19 cellular contexts compared by ENCODE assay signal in the genomic region with DNA sequence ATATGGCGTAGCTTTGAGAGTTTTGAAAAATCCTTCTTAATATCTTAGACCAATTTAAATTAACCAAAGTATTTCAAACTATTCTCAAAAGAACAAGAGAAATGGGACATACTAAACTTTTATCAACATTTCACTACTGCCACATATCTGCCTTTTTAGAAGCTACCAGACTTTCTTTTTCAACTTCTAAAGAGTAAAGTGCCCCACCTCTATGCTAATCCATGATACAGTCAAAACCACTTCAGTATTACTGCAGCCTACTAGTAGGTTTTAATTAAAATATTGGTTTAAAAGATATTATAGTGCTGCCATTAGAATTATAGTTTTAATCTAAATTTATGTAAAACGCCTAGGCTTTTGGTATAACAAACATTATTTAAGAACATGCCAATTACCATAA. TPM values are rescaled to one million over a fixed set of nuclear protein-coding genes. Genes with fewer than 3 reads are reported as not detected.
A peak's percentile ranks its signal among the peaks of the same experiment; 100 is the strongest.
DNase-seq lines count a peak whose midpoint lies in the region; ATAC-seq, FAIRE-seq and TF ChIP-seq lines count a peak whose summit lies in the region.
"Had no signal": no experiment of that assay in that cellular context is flagged by ENCODE, and none has a peak within 500 bp of the region (broad histone marks: within the 10 kb centered on the region; RNA-seq: fewer than 3 reads in every experiment).

No MANE protein-coding gene starts in this region.

- no peak for ATAC-seq in CD4-positive, CD25-positive, alpha-beta regulatory T cell (ENCODE audit: low read depth in 2 of 2)
- ATAC-seq in naive thymus-derived CD4-positive, alpha-beta T cell, result no peak
- ATAC-seq in sciatic nerve, result no peak
- no peak for ATAC-seq in T-helper 17 cell

- peaks cover 28% of the 10 kb centered on the region for H3K4me1 ChIP-seq in CD4-positive, CD25-positive, alpha-beta regulatory T cell (ENCODE audit: control insufficient read depth, insufficient read depth, low read length, poor library complexity, severe bottlenecking)
- peaks cover 9 to 44% of the 10 kb centered on the region in 2 donors for H3K4me1 ChIP-seq in naive thymus-derived CD4-positive, alpha-beta T cell (ENCODE audit: control insufficient read depth in 2 of 2, insufficient read depth in 2 of 2, low read length in 2 of 2)
- peaks cover 0 to 69% (median 4%) of the 10 kb centered on the region in 4 donors for H3K4me1 ChIP-seq in tibial nerve

- TF ChIP-seq POLR2A in tibial nerve (IDR thresholded peaks at IDR 0.05), result no peak

- no peak for TF ChIP-seq EP300 in tibial nerve (IDR thresholded peaks at IDR 0.05)

- intact Hi-C loops in naive thymus-derived CD4-positive, alpha-beta T cell (cut with micrococcal nuclease), result loop anchor here in 1 of 2 donors (2.0 kb wide), 1 partner anchor 14 kb away; a partner anchor contains a TSS
- intact Hi-C loops in sciatic nerve (cut with DNase I), result no loop called here

- FAIRE-seq in GM18507 (lab: Jason Lieb, UNC), result peak; percentile 24
- FAIRE-seq: D721Med, GM12892, RCC 7860 had no signal

- WGBS in tibial nerve, 2 donors, result 93 to 96% methylated on average over 2 of the region's 2 CpGs

- no peak overlapping the region for H3K4me3 Mint-ChIP-seq in CD4-positive, CD25-positive, alpha-beta regulatory T cell
- H3K4me3 Mint-ChIP-seq in chondrocyte (ENCODE audit: unreplicated experiment) (no peak overlapping the region), T-helper 17 cell (no peak overlapping the region)
- H3K4me3 Mint-ChIP-seq in naive thymus-derived CD4-positive, alpha-beta T cell, result peak overlapping the region in 8 of 10 donors; percentile 50 to 79 (median 60)
- H3K4me3 Mint-ChIP-seq: H9, IgD-negative memory B cell had no signal

- H3K27me3 Mint-ChIP-seq in CD4-positive, CD25-positive, alpha-beta regulatory T cell, result no peaks in the 10 kb centered on the region
- H3K27me3 Mint-ChIP-seq in chondrocyte (ENCODE audit: low read depth) (no peaks in the 10 kb centered on the region), T-helper 17 cell (no peaks in the 10 kb centered on the region)
- H3K27me3 Mint-ChIP-seq in naive thymus-derived CD4-positive, alpha-beta T cell, result no peaks in the 10 kb centered on the region
- H3K27me3 Mint-ChIP-seq: CD4-positive, alpha-beta memory T cell; IgD-negative memory B cell had no signal

- H3K4me1 Mint-ChIP-seq in CD4-positive, CD25-positive, alpha-beta regulatory T cell, result peaks cover 52 to 83% (median 64%) of the 10 kb centered on the region in 4 donors
- H3K4me1 Mint-ChIP-seq in chondrocyte (ENCODE audit: low read depth) (peaks cover 23% of the 10 kb centered on the region), T-helper 17 cell (peaks cover 57% of the 10 kb centered on the region)
- H3K4me1 Mint-ChIP-seq in naive thymus-derived CD4-positive, alpha-beta T cell, result peaks cover 53 to 91% (median 80%) of the 10 kb centered on the region in 7 donors

- TF ChIP-seq CTCF in chondrocyte (IDR thresholded peaks at IDR 0.05), result no peak
- no peak for TF ChIP-seq CTCF in tibial nerve (IDR thresholded peaks at IDR 0.05)

- peak overlapping the region; percentile 17 for H3K4me3 ChIP-seq in CD4-positive, CD25-positive, alpha-beta regulatory T cell (ENCODE audit: low read depth, low read length)
- no peak overlapping the region for H3K4me3 ChIP-seq in naive thymus-derived CD4-positive, alpha-beta T cell (ENCODE audit: low read length)
- H3K4me3 ChIP-seq in tibial nerve, result no peak overlapping the region

- H3K9me3 ChIP-seq in CD4-positive, CD25-positive, alpha-beta regulatory T cell (ENCODE audit: control insufficient read depth in 2 of 2, low read length in 2 of 2), result no peaks in the 10 kb centered on the region
- no peaks in the 10 kb centered on the region for H3K9me3 ChIP-seq in naive thymus-derived CD4-positive, alpha-beta T cell (ENCODE audit: control insufficient read depth in 2 of 3, low read length in 3 of 3)
- H3K9me3 ChIP-seq in T-helper 17 cell (ENCODE audit: control insufficient read depth, low read length, poor library complexity, severe bottlenecking) (no peaks in the 10 kb centered on the region), tibial nerve (no peaks in the 10 kb centered on the region)

- H3K27ac Mint-ChIP-seq in CD4-positive, CD25-positive, alpha-beta regulatory T cell, result no peak overlapping the region
- H3K27ac Mint-ChIP-seq in chondrocyte (ENCODE audit: unreplicated experiment), result peak overlapping the region; percentile 19
- H3K27ac Mint-ChIP-seq in naive thymus-derived CD4-positive, alpha-beta T cell, result peak overlapping the region in 3 of 9 donors; percentile 41 to 63 (median 41)
- no peak overlapping the region for H3K27ac Mint-ChIP-seq in T-helper 17 cell
- H3K27ac Mint-ChIP-seq: CD4-positive, alpha-beta memory T cell; IgD-negative memory B cell had no signal

- POLR2A ChIA-PET in naive thymus-derived CD4-positive, alpha-beta T cell (lab: Charles Lee), result interaction anchor here (0.5 to 1.8 kb wide), 6 partner anchors 8 to 31 kb away, joined by 3 to 6 read pairs (median 4); a partner anchor contains a TSS

- CTCF ChIA-PET in naive thymus-derived CD4-positive, alpha-beta T cell (lab: Charles Lee), result interaction anchor here (0.6 to 2.5 kb wide), 7 partner anchors 8 to 733 kb away, joined by 3 to 7 read pairs (median 4); no protein-coding TSS in a partner anchor

- no peaks in the 10 kb centered on the region for H3K27me3 ChIP-seq in CD4-positive, CD25-positive, alpha-beta regulatory T cell (ENCODE audit: control insufficient read depth, insufficient read depth, low read length)
- no peaks in the 10 kb centered on the region for H3K27me3 ChIP-seq in naive thymus-derived CD4-positive, alpha-beta T cell (ENCODE audit: control insufficient read depth in 2 of 2, insufficient read depth in 2 of 2, low read length in 2 of 2)
- H3K27me3 ChIP-seq in tibial nerve, result no peaks in the 10 kb centered on the region

- H3K27ac ChIP-seq in CD4-positive, CD25-positive, alpha-beta regulatory T cell (ENCODE audit: insufficient read depth, low read length, poor library complexity, severe bottlenecking), result no peak overlapping the region
- no peak overlapping the region for H3K27ac ChIP-seq in naive thymus-derived CD4-positive, alpha-beta T cell (ENCODE audit: low read depth, low read length)
- no peak overlapping the region for H3K27ac ChIP-seq in tibial nerve

- H3K36me3 ChIP-seq in CD4-positive, CD25-positive, alpha-beta regulatory T cell (ENCODE audit: control insufficient read depth, insufficient read depth, low read length), result no peaks in the 10 kb centered on the region
- no peaks in the 10 kb centered on the region for H3K36me3 ChIP-seq in naive thymus-derived CD4-positive, alpha-beta T cell (ENCODE audit: control insufficient read depth in 2 of 3, insufficient read depth in 3 of 3, low read length in 3 of 3)
- H3K36me3 ChIP-seq in tibial nerve, result no peaks in the 10 kb centered on the region

- H3K9me3 Mint-ChIP-seq in CD4-positive, CD25-positive, alpha-beta regulatory T cell, result no peaks in the 10 kb centered on the region
- no peaks in the 10 kb centered on the region for H3K9me3 Mint-ChIP-seq in chondrocyte (ENCODE audit: low read depth)
- H3K9me3 Mint-ChIP-seq in naive thymus-derived CD4-positive, alpha-beta T cell, result no peaks in the 10 kb centered on the region
- H3K9me3 Mint-ChIP-seq: IgD-negative memory B cell had no signal

- DNase-seq in CD4-positive, CD25-positive, alpha-beta regulatory T cell, result no peak
- DNase-seq in GM18507 (ENCODE audit: extremely low spot score, insufficient read length, low read depth) (no peak), chondrocyte (ENCODE audit: low spot score) (no peak), sciatic nerve (ENCODE audit: low spot score) (no peak), T-helper 17 cell (no peak), T-helper 9 cell (no peak), tibial nerve (ENCODE audit: low spot score in 2 of 2) (no peak)
- DNase-seq in naive thymus-derived CD4-positive, alpha-beta T cell, result no peak
- DNase-seq: CD4-positive, alpha-beta memory T cell; DMS79; H9; MM.1S; NCI-H1092; NCI-H2081 treated with DMSO at 0.1 percent for 48 hours; SW 1271 had no signal

- H3K36me3 Mint-ChIP-seq in CD4-positive, CD25-positive, alpha-beta regulatory T cell, result peaks cover 6% of the 10 kb centered on the region
- H3K36me3 Mint-ChIP-seq in chondrocyte (ENCODE audit: low read depth) (no peaks in the 10 kb centered on the region), T-helper 17 cell (ENCODE audit: low read depth) (no peaks in the 10 kb centered on the region)
- H3K36me3 Mint-ChIP-seq in naive thymus-derived CD4-positive, alpha-beta T cell, result peaks cover 0 to 1% (median 0%) of the 10 kb centered on the region in 5 donors
- H3K36me3 Mint-ChIP-seq: CD4-positive, alpha-beta memory T cell had no signal

RNA-seq across cellular contexts. Expression of a gene that starts 15.1 kb away (rescaled TPM):
- total RNA-seq in CD4-positive, CD25-positive, alpha-beta regulatory T cell, result 297 TPM
- polyA plus RNA-seq in CD4-positive, CD25-positive, alpha-beta regulatory T cell, result 10 to 100 TPM; 22.7 to 29.2 (median 26.4) TPM
- total RNA-seq in chondrocyte (54.0 to 86.1 TPM (median 59.0 TPM) in 3 replicates), sciatic nerve (160 TPM), T-helper 17 cell (100 to 1,000 TPM; 252 to 271 TPM), tibial nerve (100 to 1,000 TPM; 113 to 179 (median 131) TPM)
- 100 to 1,000 TPM; 121 to 244 (median 172) TPM for total RNA-seq in naive thymus-derived CD4-positive, alpha-beta T cell
- polyA plus RNA-seq in naive thymus-derived CD4-positive, alpha-beta T cell, result 10 to 100 TPM; 37.8 to 45.7 TPM

Comparison
In these comparisons a context has a peak if more than half of its experiments do, and no peak if none do; other contexts are left out.
1. H3K4me3 Mint-ChIP-seq: peak in naive thymus-derived CD4-positive, alpha-beta T cell (8 of 10); none in CD4-positive, CD25-positive, alpha-beta regulatory T cell (0 of 4), chondrocyte (single experiment) and T-helper 17 cell (single experiment).